In the genomic region with DNA sequence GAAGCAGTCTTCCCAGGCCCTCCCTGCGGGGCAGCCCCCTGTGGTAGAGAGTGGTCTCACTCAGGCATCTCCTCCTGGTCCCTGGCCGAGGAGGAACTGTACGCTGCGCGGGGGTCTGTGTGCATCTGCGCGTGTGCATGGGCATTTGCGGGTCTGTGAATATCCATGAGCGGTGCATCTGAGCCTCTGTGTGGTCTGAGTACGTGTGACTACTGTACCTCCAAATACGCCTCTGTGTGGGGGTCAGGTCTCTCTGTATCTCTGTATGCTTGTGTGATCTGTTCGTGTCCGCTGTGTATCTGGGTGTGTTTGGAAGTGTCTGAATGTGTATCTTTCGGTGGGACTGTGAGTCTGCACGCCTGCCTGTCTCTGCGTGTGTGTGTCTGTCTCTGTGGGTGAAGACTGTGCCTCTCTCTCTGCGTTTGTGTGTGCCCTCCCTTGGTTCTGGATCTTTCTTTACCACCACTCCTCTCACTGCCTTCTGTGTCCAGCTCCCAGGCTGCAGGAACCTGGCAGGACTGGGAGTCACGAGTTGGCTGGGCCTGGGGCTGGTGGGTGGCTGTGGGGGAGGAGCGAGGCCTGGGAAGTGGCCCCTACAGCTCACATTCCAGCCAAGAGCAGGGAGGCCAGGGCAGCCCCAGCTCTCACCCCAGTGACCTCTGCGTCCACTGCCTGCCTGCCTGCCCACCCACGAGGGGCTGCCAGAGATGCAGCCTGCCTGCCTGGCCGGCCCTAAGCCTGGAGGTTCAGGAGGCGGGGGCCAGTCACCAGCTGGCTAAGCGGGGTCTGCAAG, we compare ENCODE assay signal across 1 cellular context.
TF ChIP-seq lines count a peak whose summit lies in the region.

No MANE protein-coding gene starts in this region.

TF ChIP-seq in HepG2, 621 proteins besides CTCF, POLR2A, EP300 and RAD21 (continued from another document):
- TF ChIP-seq, protein P1, sequence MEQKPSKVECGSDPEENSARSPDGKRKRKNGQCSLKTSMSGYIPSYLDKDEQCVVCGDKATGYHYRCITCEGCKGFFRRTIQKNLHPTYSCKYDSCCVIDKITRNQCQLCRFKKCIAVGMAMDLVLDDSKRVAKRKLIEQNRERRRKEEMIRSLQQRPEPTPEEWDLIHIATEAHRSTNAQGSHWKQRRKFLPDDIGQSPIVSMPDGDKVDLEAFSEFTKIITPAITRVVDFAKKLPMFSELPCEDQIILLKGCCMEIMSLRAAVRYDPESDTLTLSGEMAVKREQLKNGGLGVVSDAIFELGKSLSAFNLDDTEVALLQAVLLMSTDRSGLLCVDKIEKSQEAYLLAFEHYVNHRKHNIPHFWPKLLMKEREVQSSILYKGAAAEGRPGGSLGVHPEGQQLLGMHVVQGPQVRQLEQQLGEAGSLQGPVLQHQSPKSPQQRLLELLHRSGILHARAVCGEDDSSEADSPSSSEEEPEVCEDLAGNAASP (CRISPR knock-in tag; IDR thresholded peaks at IDR 0.05; ENCODE audit: borderline replicate concordance), result peak; percentile 40; the same call in 1 of the 2 replicates
- TF ChIP-seq ZFY (CRISPR knock-in tag; IDR thresholded peaks at IDR 0.05) (no peak; the same call in 1 of the 2 replicates), RXRB (CRISPR knock-in tag; IDR thresholded peaks at IDR 0.05; ENCODE audit: borderline replicate concordance) (peak; percentile 52; the same call in 1 of the 2 replicates), ZNF788 (CRISPR knock-in tag; IDR thresholded peaks at IDR 0.05; ENCODE audit: borderline replicate concordance) (peak; percentile 85; the same call in 1 of the 2 replicates), CBFB (CRISPR knock-in tag; IDR thresholded peaks at IDR 0.05) (0 out of 2 replicates have a peak, but pooled peaks have one; percentile 8), IKZF4 (CRISPR knock-in tag; IDR thresholded peaks at IDR 0.05; ENCODE audit: borderline replicate concordance, low read depth, not compliant biosample characterization) (no peak), RXRA (CRISPR knock-in tag; IDR thresholded peaks at IDR 0.05) (peak; percentile 86), HDAC1 (CRISPR knock-in tag; IDR thresholded peaks at IDR 0.05) (peak; percentile 72), NR2F1 (CRISPR knock-in tag; IDR thresholded peaks at IDR 0.05) (peak; percentile 65 to 68; a peak in 3 of 4 replicates), ZNF746 (CRISPR knock-in tag; IDR thresholded peaks at IDR 0.05) (0 out of 2 replicates have a peak, but pooled peaks have one; percentile 49), ZNF343 (CRISPR knock-in tag; IDR thresholded peaks at IDR 0.05) (0 out of 2 replicates have a peak, but pooled peaks have one; percentile 42), ZNF607 (CRISPR knock-in tag; IDR thresholded peaks at IDR 0.05; ENCODE audit: borderline replicate concordance) (no peak), ZBTB8A (CRISPR knock-in tag; IDR thresholded peaks at IDR 0.05; ENCODE audit: borderline replicate concordance, low read depth) (0 out of 2 replicates have a peak, but pooled peaks have one; percentile 71), SP5 (CRISPR knock-in tag; IDR thresholded peaks at IDR 0.05; ENCODE audit: borderline replicate concordance, low read depth) (peak; percentile 68), ERF (CRISPR knock-in tag; IDR thresholded peaks at IDR 0.05) (peak; percentile 54; the same call in 1 of the 2 replicates), ZBTB7A (CRISPR knock-in tag; IDR thresholded peaks at IDR 0.05) (peak; percentile 87), NR2F6 (IDR thresholded peaks at IDR 0.05) (peak; percentile 65; the same call in 1 of the 2 replicates), NR2F6 (CRISPR knock-in tag; IDR thresholded peaks at IDR 0.05) (peak; percentile 89), ZNF614 (CRISPR knock-in tag; IDR thresholded peaks at IDR 0.05; ENCODE audit: borderline replicate concordance) (peak; percentile 25; the same call in 1 of the 2 replicates)
- TF ChIP-seq, protein P2, sequence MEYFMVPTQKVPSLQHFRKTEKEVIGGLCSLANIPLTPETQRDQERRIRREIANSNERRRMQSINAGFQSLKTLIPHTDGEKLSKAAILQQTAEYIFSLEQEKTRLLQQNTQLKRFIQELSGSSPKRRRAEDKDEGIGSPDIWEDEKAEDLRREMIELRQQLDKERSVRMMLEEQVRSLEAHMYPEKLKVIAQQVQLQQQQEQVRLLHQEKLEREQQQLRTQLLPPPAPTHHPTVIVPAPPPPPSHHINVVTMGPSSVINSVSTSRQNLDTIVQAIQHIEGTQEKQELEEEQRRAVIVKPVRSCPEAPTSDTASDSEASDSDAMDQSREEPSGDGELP (IDR thresholded peaks at IDR 0.05; ENCODE audit: borderline replicate concordance, low read depth), result 0 out of 2 replicates have a peak, but pooled peaks have one; percentile 38
- TF ChIP-seq, protein P3, sequence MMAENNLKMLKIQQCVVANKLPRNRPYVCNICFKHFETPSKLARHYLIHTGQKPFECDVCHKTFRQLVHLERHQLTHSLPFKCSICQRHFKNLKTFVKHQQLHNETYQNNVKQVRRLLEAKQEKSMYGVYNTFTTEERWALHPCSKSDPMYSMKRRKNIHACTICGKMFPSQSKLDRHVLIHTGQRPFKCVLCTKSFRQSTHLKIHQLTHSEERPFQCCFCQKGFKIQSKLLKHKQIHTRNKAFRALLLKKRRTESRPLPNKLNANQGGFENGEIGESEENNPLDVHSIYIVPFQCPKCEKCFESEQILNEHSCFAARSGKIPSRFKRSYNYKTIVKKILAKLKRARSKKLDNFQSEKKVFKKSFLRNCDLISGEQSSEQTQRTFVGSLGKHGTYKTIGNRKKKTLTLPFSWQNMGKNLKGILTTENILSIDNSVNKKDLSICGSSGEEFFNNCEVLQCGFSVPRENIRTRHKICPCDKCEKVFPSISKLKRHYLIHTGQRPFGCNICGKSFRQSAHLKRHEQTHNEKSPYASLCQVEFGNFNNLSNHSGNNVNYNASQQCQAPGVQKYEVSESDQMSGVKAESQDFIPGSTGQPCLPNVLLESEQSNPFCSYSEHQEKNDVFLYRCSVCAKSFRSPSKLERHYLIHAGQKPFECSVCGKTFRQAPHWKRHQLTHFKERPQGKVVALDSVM (CRISPR knock-in tag; IDR thresholded peaks at IDR 0.05), result 0 out of 2 replicates have a peak, but pooled peaks have one; percentile 11
- TF ChIP-seq, protein P4, sequence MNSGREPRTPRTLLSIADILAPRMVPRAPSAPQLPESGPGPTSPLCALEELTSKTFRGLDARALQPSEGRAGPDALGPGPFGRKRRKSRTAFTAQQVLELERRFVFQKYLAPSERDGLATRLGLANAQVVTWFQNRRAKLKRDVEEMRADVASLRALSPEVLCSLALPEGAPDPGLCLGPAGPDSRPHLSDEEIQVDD (CRISPR knock-in tag; IDR thresholded peaks at IDR 0.05; ENCODE audit: borderline replicate concordance), result peak; percentile 77; the same call in 1 of the 2 replicates
